ENCODE assay signal across 23 cellular contexts in genomic region chr21:42790520-42790919, GRCh38.
"Had no signal": no experiment of that assay in that cellular context is flagged by ENCODE, and none has a peak within 500 bp of the region (broad histone marks: within the 10 kb centered on the region; RNA-seq: fewer than 3 reads in every experiment).

No MANE protein-coding gene starts in this region.

- H3K4me3 ChIP-seq: colonic mucosa, esophagus muscularis mucosa, upper lobe of right lung had no signal

- H3K4me3 Mint-ChIP-seq: activated CD4-positive, alpha-beta memory T cell treated with anti-CD3 and anti-CD28 coated beads, Interleukin-2, amount 10 ng/mL, durations not matched to agents 7 days and 5 days; activated naive CD4-positive, alpha-beta T cell treated with anti-CD3 and anti-CD28 coated beads, Interleukin-2, amount 50 U/mL, for 24 hours; activated T-cell treated with anti-CD3 and anti-CD28 coated beads, Interleukin-2, amount 50 U/mL, for 4 hours; nephron; WTC11 had no signal

- FAIRE-seq: endometrium had no signal

- H3K27ac Mint-ChIP-seq: activated CD4-positive, alpha-beta memory T cell treated with anti-CD3 and anti-CD28 coated beads, Interleukin-2, amount 10 ng/mL, durations not matched to agents 7 days and 5 days; activated naive CD4-positive, alpha-beta T cell treated with anti-CD3 and anti-CD28 coated beads, Interleukin-2, amount 50 U/mL, for 24 hours; nephron; WTC11 had no signal

- H3K27me3 ChIP-seq: colonic mucosa had no signal

- H3K27me3 Mint-ChIP-seq: activated naive CD4-positive, alpha-beta T cell treated with anti-CD3 and anti-CD28 coated beads, Interleukin-2, amount 50 U/mL, for 24 hours had no signal

- H3K4me1 ChIP-seq: colonic mucosa, esophagus muscularis mucosa, upper lobe of right lung had no signal

- ATAC-seq: activated T-cell treated with anti-CD3 and anti-CD28 coated beads, Interleukin-2, amount 50 U/mL, for 4 hours; left ventricle myocardium superior; stimulated activated naive CD8-positive, alpha-beta T cell treated with anti-CD3 and anti-CD28 coated beads, Interleukin-15, Interleukin-2, amounts not matched to agents 100 U/mL and 50 U/mL, for 24 hours; upper lobe of right lung; WTC11 had no signal

- H3K9me3 Mint-ChIP-seq: activated CD4-positive, alpha-beta memory T cell treated with anti-CD3 and anti-CD28 coated beads, Interleukin-2, amount 10 ng/mL, durations not matched to agents 7 days and 5 days; activated naive CD4-positive, alpha-beta T cell treated with anti-CD3 and anti-CD28 coated beads, Interleukin-2, amount 50 U/mL, for 24 hours; activated T-cell treated with anti-CD3 and anti-CD28 coated beads, Interleukin-2, amount 50 U/mL, for 4 hours had no signal

- H3K27ac ChIP-seq: colonic mucosa, esophagus muscularis mucosa, upper lobe of right lung had no signal

- H3K4me1 Mint-ChIP-seq: nephron had no signal

- H3K36me3 ChIP-seq: colonic mucosa, esophagus muscularis mucosa, upper lobe of right lung had no signal

- H3K9me3 ChIP-seq: colonic mucosa, esophagus muscularis mucosa, upper lobe of right lung had no signal

- DNase-seq: activated CD4-positive, alpha-beta memory T cell treated with anti-CD3 and anti-CD28 coated beads, Interleukin-2, amount 10 ng/mL, durations not matched to agents 7 days and 5 days; activated CD4-positive, alpha-beta T cell treated with anti-CD3 and anti-CD28 coated beads for 4 hours; activated effector memory CD4-positive, alpha-beta T cell treated with anti-CD3 and anti-CD28 coated beads, Interleukin-2, amount 50 U/mL, for 16 hours; activated T-cell treated with anti-CD3 and anti-CD28 coated beads, Interleukin-2, amount 50 U/mL, for 4 hours; amniotic stem cell; central memory CD4-positive, alpha-beta T cell; colonic mucosa; hippocampal formation; left ventricle myocardium superior; mesenchymal stem cell; nucleus accumbens; posterior cingulate gyrus; retina; stimulated activated CD4-positive, alpha-beta T cell treated with anti-CD3 and anti-CD28 coated beads, Interleukin-15, amount 100 ng/mL, for 24 hours; stimulated activated CD4-positive, alpha-beta T cell treated with anti-CD3 and anti-CD28 coated beads, Interleukin-4, amount 100 ng/mL, for 1 hour; stimulated activated naive CD8-positive, alpha-beta T cell treated with anti-CD3 and anti-CD28 coated beads, Interleukin-15, Interleukin-2, amounts not matched to agents 100 U/mL and 50 U/mL, for 24 hours; T-helper 2 cell; upper lobe of right lung had no signal

- H3K36me3 Mint-ChIP-seq: activated naive CD4-positive, alpha-beta T cell treated with anti-CD3 and anti-CD28 coated beads, Interleukin-2, amount 50 U/mL, for 24 hours had no signal
